1 cellular context compared by ENCODE assay signal in genomic region chr2:119306196-119306590, GRCh38.
TF ChIP-seq lines count a peak whose summit lies in the region.

No MANE protein-coding gene starts in this region.

TF ChIP-seq in HepG2, 621 proteins besides CTCF, POLR2A, EP300 and RAD21 (continued from another document):
- TF ChIP-seq ZNF567 (CRISPR knock-in tag; IDR thresholded peaks at IDR 0.05; ENCODE audit: borderline replicate concordance): no peak
- no peak for TF ChIP-seq SP5 (CRISPR knock-in tag; IDR thresholded peaks at IDR 0.05; ENCODE audit: borderline replicate concordance, low read depth)
- TF ChIP-seq DPF2 (CRISPR knock-in tag; IDR thresholded peaks at IDR 0.05; ENCODE audit: borderline replicate concordance, low read depth): no peak
- TF ChIP-seq, protein P1, sequence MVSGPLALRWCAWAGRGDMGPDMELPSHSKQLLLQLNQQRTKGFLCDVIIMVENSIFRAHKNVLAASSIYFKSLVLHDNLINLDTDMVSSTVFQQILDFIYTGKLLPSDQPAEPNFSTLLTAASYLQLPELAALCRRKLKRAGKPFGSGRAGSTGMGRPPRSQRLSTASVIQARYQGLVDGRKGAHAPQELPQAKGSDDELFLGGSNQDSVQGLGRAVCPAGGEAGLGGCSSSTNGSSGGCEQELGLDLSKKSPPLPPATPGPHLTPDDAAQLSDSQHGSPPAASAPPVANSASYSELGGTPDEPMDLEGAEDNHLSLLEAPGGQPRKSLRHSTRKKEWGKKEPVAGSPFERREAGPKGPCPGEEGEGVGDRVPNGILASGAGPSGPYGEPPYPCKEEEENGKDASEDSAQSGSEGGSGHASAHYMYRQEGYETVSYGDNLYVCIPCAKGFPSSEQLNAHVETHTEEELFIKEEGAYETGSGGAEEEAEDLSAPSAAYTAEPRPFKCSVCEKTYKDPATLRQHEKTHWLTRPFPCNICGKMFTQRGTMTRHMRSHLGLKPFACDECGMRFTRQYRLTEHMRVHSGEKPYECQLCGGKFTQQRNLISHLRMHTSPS (CRISPR knock-in tag; IDR thresholded peaks at IDR 0.05; ENCODE audit: low read depth): no peak
- no peak for TF ChIP-seq ZNF296 (CRISPR knock-in tag; conservative IDR thresholded peaks at IDR 0.05)
- TF ChIP-seq, protein P2, sequence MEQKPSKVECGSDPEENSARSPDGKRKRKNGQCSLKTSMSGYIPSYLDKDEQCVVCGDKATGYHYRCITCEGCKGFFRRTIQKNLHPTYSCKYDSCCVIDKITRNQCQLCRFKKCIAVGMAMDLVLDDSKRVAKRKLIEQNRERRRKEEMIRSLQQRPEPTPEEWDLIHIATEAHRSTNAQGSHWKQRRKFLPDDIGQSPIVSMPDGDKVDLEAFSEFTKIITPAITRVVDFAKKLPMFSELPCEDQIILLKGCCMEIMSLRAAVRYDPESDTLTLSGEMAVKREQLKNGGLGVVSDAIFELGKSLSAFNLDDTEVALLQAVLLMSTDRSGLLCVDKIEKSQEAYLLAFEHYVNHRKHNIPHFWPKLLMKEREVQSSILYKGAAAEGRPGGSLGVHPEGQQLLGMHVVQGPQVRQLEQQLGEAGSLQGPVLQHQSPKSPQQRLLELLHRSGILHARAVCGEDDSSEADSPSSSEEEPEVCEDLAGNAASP (CRISPR knock-in tag; IDR thresholded peaks at IDR 0.05; ENCODE audit: borderline replicate concordance): no peak
- no peak for TF ChIP-seq ATRX (CRISPR knock-in tag; IDR thresholded peaks at IDR 0.05; ENCODE audit: borderline replicate concordance)
- no peak for TF ChIP-seq ZNF558 (CRISPR knock-in tag; IDR thresholded peaks at IDR 0.05; ENCODE audit: borderline replicate concordance)
